11 cellular contexts compared by ENCODE assay signal in genomic region chrX:79065696-79066095, GRCh38.
DNase-seq lines count a peak whose midpoint lies in the region; ATAC-seq and TF ChIP-seq lines count a peak whose summit lies in the region.
"Had no signal": no experiment of that assay in that cellular context is flagged by ENCODE, and none has a peak within 500 bp of the region (broad histone marks: within the 10 kb centered on the region; RNA-seq: fewer than 3 reads in every experiment).

No MANE protein-coding gene starts in this region.

- H3K4me3 ChIP-seq in OCI-LY3 (ENCODE audit: low read length) (no peak overlapping the region), ascending aorta (no peak overlapping the region)
- H3K4me3 ChIP-seq: gastrocnemius medialis, smooth muscle cell had no signal

- H3K27ac ChIP-seq in OCI-LY3 (ENCODE audit: low read length) (peak overlapping the region; percentile 36; the same call in 1 of the 2 replicates), ascending aorta (no peak overlapping the region)
- H3K27ac ChIP-seq: gastrocnemius medialis had no signal

- H3K9me3 ChIP-seq in OCI-LY3 (ENCODE audit: insufficient read depth, low read length) (peaks cover 31% of the 10 kb centered on the region; the same call in 1 of the 2 replicates), ascending aorta (no peaks in the 10 kb centered on the region)
- H3K9me3 ChIP-seq: gastrocnemius medialis had no signal

- H3K4me2 ChIP-seq in OCI-LY3 (ENCODE audit: low read length) = peak overlapping the region; percentile 25; the same call in 1 of the 2 replicates
- H3K4me2 ChIP-seq: smooth muscle cell had no signal

- TF ChIP-seq CTCF in OCI-LY3 (IDR thresholded peaks at IDR 0.05; ENCODE audit: low read depth, low read length) = no peak
- TF ChIP-seq CTCF in ascending aorta (IDR thresholded peaks at IDR 0.05) = no peak

- no peaks in the 10 kb centered on the region for H4K20me1 ChIP-seq in OCI-LY3 (ENCODE audit: insufficient read depth, low read length)

- ATAC-seq in GM18499 (IDR thresholded peaks at IDR 0.05; ENCODE audit: insufficient read depth, unreplicated experiment) (peak; percentile 92), GM21381 (IDR thresholded peaks at IDR 0.05; ENCODE audit: unreplicated experiment) (peak; percentile 86), HG03103 (IDR thresholded peaks at IDR 0.05; ENCODE audit: low read depth, unreplicated experiment) (peak; percentile 90)
- ATAC-seq: gastrocnemius medialis had no signal

- no peaks in the 10 kb centered on the region for H3K79me2 ChIP-seq in OCI-LY3 (ENCODE audit: low read length)

- intact Hi-C loops in posterior cingulate gyrus (cut with DNase I) (no loop called here), ascending aorta (cut with DNase I) (no loop called here)

- H3K4me1 ChIP-seq in OCI-LY3 (ENCODE audit: low read length) = peaks cover 12% of the 10 kb centered on the region
- H3K4me1 ChIP-seq in ascending aorta = no peaks in the 10 kb centered on the region
- H3K4me1 ChIP-seq: gastrocnemius medialis had no signal

- H3K27me3 ChIP-seq in OCI-LY3 (ENCODE audit: low read depth, low read length) (no peaks in the 10 kb centered on the region), ascending aorta (no peaks in the 10 kb centered on the region)
- H3K27me3 ChIP-seq: gastrocnemius medialis had no signal

- peaks cover 18% of the 10 kb centered on the region for H3K36me3 ChIP-seq in OCI-LY3 (replicated peaks; ENCODE audit: low read depth, low read length)
- H3K36me3 ChIP-seq in ascending aorta = no peaks in the 10 kb centered on the region
- H3K36me3 ChIP-seq: gastrocnemius medialis had no signal

- H2AFZ ChIP-seq in OCI-LY3 (ENCODE audit: low read depth, low read length) = peak overlapping the region; percentile 20; the same call in 1 of the 2 replicates

- H3K9ac ChIP-seq in OCI-LY3 (ENCODE audit: low read length) = no peak overlapping the region

- DNase-seq in posterior cingulate gyrus = no peak
- no peak for DNase-seq in activated CD4-positive, alpha-beta T cell treated with anti-CD3 and anti-CD28 coated beads, Interleukin-2, amount 50 U/mL, for 48 hours
- DNase-seq in ascending aorta (ENCODE audit: low spot score in 2 of 2) = no peak
- no peak for DNase-seq in NCI-H2171 (lab: John Stamatoyannopoulos, UW)
- DNase-seq: activated T-cell treated with anti-CD3 and anti-CD28 coated beads, Interleukin-2, amount 50 U/mL, for 1 hour; gastrocnemius medialis had no signal
